In the genomic region with DNA sequence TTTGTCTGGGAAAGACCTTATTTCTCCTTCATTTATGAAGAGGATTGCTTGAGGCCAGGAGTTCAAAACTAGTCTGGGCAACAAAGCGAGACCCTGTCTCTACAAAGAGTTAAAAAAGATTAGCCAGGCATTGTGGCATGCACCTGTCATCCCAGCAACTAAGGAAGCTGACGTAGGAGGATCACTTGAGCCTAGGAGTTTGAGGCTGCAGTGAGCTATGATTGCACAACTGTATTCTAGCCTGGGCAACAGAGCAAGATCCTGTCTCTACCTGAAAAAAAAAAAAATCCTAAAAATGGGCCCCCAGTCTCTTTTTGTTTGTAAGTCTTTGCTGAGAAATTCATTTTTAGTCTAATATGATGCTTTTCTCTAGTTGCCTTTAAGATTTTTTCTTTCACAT, we compare ENCODE assay signal across 7 cellular contexts.
"Had no signal": no experiment of that assay in that cellular context is flagged by ENCODE, and none has a peak within 500 bp of the region (broad histone marks: within the 10 kb centered on the region; RNA-seq: fewer than 3 reads in every experiment).

No MANE protein-coding gene starts in this region.

- FAIRE-seq: H54, HTR-8/SVneo had no signal

- H3K4me3 ChIP-seq: GM23248 had no signal

- H3K9me3 Mint-ChIP-seq: H9 had no signal

- H3K4me3 Mint-ChIP-seq: H9 had no signal

- H3K9ac ChIP-seq: GM23248 had no signal

- H3K27ac Mint-ChIP-seq: H9 had no signal

- H2AFZ ChIP-seq: GM23248 had no signal

- DNase-seq: GM23248, GOT3, H9, HCEC 1CT, KG1 had no signal

- H3K27ac ChIP-seq: GM23248 had no signal
